ENCODE assay signal across 22 cellular contexts in genomic region chr2:233107011-233107410, GRCh38. TPM values are rescaled to one million over a fixed set of nuclear protein-coding genes. Genes with fewer than 3 reads are reported as not detected.
A peak's percentile ranks its signal among the peaks of the same experiment; 100 is the strongest.
DNase-seq lines count a peak whose midpoint lies in the region; ATAC-seq, FAIRE-seq and TF ChIP-seq lines count a peak whose summit lies in the region.
"Had no signal": no experiment of that assay in that cellular context is flagged by ENCODE, and none has a peak within 500 bp of the region (broad histone marks: within the 10 kb centered on the region; RNA-seq: fewer than 3 reads in every experiment).

No MANE protein-coding gene starts in this region.

- peaks cover 81% of the 10 kb centered on the region for H3K79me2 ChIP-seq in GM12878 (ENCODE audit: control insufficient read depth, insufficient read depth, low read length)

- FAIRE-seq in GM12878 (lab: Jason Lieb, UNC) = no peak
- no peak for FAIRE-seq in small intestine (lab: Jason Lieb, UNC)

- DNase-seq in CD14-positive monocyte (ENCODE audit: low spot score) (no peak), GM12878 (ENCODE audit: low read depth, low spot score) (no peak), neural crest cell (ENCODE audit: low read depth, low spot score) (no peak), amniotic stem cell (lab: John Stamatoyannopoulos, UW) (no peak), small intestine (no peak), esophagus muscularis mucosa (ENCODE audit: extremely low spot score) (no peak)
- no peak for DNase-seq in CD4-positive, alpha-beta memory T cell
- DNase-seq: activated naive CD4-positive, alpha-beta T cell treated with anti-CD3 and anti-CD28 coated beads, Interleukin-2, amount 50 U/mL, for 16 hours; central memory CD4-positive, alpha-beta T cell; DMS 273 treated with DMSO at 0.1 percent for 48 hours; EL; GOT3; HFFc6; left ventricle myocardium inferior; NCI-H1417; NCI-H2081; NCI-H2227 treated with DMSO at 0.1 percent for 48 hours; SJCRH30; stimulated activated CD4-positive, alpha-beta T cell treated with anti-CD3 and anti-CD28 coated beads, Interleukin-2, amount 100 ng/mL, for 24 hours had no signal

- H3K9me3 Mint-ChIP-seq in CD14-positive monocyte (peaks cover 0 to 7% (median 3%) of the 10 kb centered on the region in 7 donors), neural crest cell (no peaks in the 10 kb centered on the region)
- H3K9me3 Mint-ChIP-seq in CD4-positive, alpha-beta memory T cell = no peaks in the 10 kb centered on the region

- TF ChIP-seq RAD21 in GM12878 (IDR thresholded peaks at IDR 0.05; ENCODE audit: insufficient read depth, low read depth, low read length) = no peak

- H3K9ac ChIP-seq in GM12878 (ENCODE audit: control insufficient read depth, insufficient read depth, low read length) = no peak overlapping the region
- H3K9ac ChIP-seq: KMS-11 had no signal

- peaks cover 2% of the 10 kb centered on the region; the same call in 1 of the 2 replicates for H4K20me1 ChIP-seq in GM12878 (ENCODE audit: control insufficient read depth, insufficient read depth)

- TF ChIP-seq EP300 in GM12878 (IDR thresholded peaks at IDR 0.05; ENCODE audit: borderline replicate concordance in 1 of 2, control insufficient read depth in 1 of 2, low read depth in 2 of 2, low read length in 2 of 2) (no peak), esophagus muscularis mucosa (IDR thresholded peaks at IDR 0.05) (no peak)

- no peak for ATAC-seq in GM12878

- no TSS peak for BruUV-seq in GM12878 (replicated peaks; lab: Mats Ljungman, UMichigan)

- H3K4me3 ChIP-seq in CD4-positive, alpha-beta memory T cell (ENCODE audit: low read length in 2 of 2) = no peak overlapping the region
- H3K4me3 ChIP-seq in GM12878 (no peak overlapping the region), small intestine (ENCODE audit: low read depth in 1 of 2, low read length in 2 of 2) (no peak overlapping the region), esophagus muscularis mucosa (no peak overlapping the region)
- H3K4me3 ChIP-seq: left ventricle myocardium inferior, SJCRH30, skin epidermis had no signal

- H3K4me3 Mint-ChIP-seq in CD14-positive monocyte (no peak overlapping the region), neural crest cell (no peak overlapping the region)
- peak overlapping the region in 2 of 8 donors; percentile 53 to 66 for H3K4me3 Mint-ChIP-seq in CD4-positive, alpha-beta memory T cell
- H3K4me3 Mint-ChIP-seq: HFFc6 had no signal

- H2AFZ ChIP-seq in GM12878 (ENCODE audit: control insufficient read depth, low read depth, low read length) = no peak overlapping the region

- no peak overlapping the region for H3K27ac ChIP-seq in CD4-positive, alpha-beta memory T cell (ENCODE audit: low read depth, low read length)
- H3K27ac ChIP-seq in GM12878 (ENCODE audit: control insufficient read depth, insufficient read depth) (peak overlapping the region; percentile 32; the same call in 1 of the 2 replicates), small intestine (ENCODE audit: low read depth in 1 of 2, low read length in 1 of 2) (no peak overlapping the region), esophagus muscularis mucosa (replicated peaks in 1 of 4) (no peak overlapping the region)
- H3K27ac ChIP-seq: C4-2B, KMS-11, left ventricle myocardium inferior, SJCRH30 had no signal

- H3K4me1 Mint-ChIP-seq in CD14-positive monocyte = peaks cover 38% of the 10 kb centered on the region
- H3K4me1 Mint-ChIP-seq in CD4-positive, alpha-beta memory T cell = peaks cover 53 to 87% (median 68%) of the 10 kb centered on the region in 4 donors
- peaks cover 4% of the 10 kb centered on the region for H3K4me1 Mint-ChIP-seq in neural crest cell

- H3K27ac Mint-ChIP-seq in CD14-positive monocyte (peak overlapping the region in 6 of 7 donors; percentile 34 to 91 (median 70)), neural crest cell (ENCODE audit: unreplicated experiment) (peak overlapping the region; percentile 15)
- H3K27ac Mint-ChIP-seq in CD4-positive, alpha-beta memory T cell = peak overlapping the region; percentile 32 to 89 (median 77)
- H3K27ac Mint-ChIP-seq: HFFc6 had no signal

- POLR2A ChIA-PET in CD4-positive, alpha-beta memory T cell (lab: Charles Lee; ENCODE audit: partially characterized antibody) = interaction anchor here (0.8 to 1.4 kb wide), 3 partner anchors 31 to 161 kb away, joined by 3 to 4 read pairs (median 3); no protein-coding TSS in a partner anchor
- POLR2A ChIA-PET in GM12878 (lab: Charles Lee) = interaction anchor here (0.5 to 4.9 kb wide), 10 partner anchors 10 to 1429 kb away, joined by 3 to 27 read pairs (median 4); no protein-coding TSS in a partner anchor

- no peak overlapping the region for H3K4me2 ChIP-seq in GM12878 (ENCODE audit: control insufficient read depth, insufficient read depth)
- H3K4me2 ChIP-seq: KMS-11 had no signal

- in situ Hi-C loops in GM12878 (cut with MboI) = no loop called here

- no peak for TF ChIP-seq CTCF in CD14-positive monocyte (IDR thresholded peaks at IDR 0.05)
- no peak for TF ChIP-seq CTCF in GM12878 (IDR thresholded peaks at IDR 0.05 in 2 of 3, conservative IDR thresholded peaks at IDR 0.05 in 1 of 3; ENCODE audit: control insufficient read depth in 2 of 3, extremely low read depth in 1 of 3, insufficient read depth in 1 of 3, low read depth in 3 of 3, low read length in 3 of 3)
- TF ChIP-seq CTCF in neural crest cell (conservative IDR thresholded peaks at IDR 0.05) = no peak
- no peak for TF ChIP-seq CTCF in esophagus muscularis mucosa (IDR thresholded peaks at IDR 0.05)

- peaks cover 64% of the 10 kb centered on the region for H3K4me1 ChIP-seq in CD4-positive, alpha-beta memory T cell (ENCODE audit: insufficient read depth, low read length)
- H3K4me1 ChIP-seq in GM12878 (ENCODE audit: control insufficient read depth, insufficient read depth, low read length) = peaks cover 38% of the 10 kb centered on the region
- H3K4me1 ChIP-seq in small intestine (ENCODE audit: control insufficient read depth in 2 of 2, insufficient read depth in 1 of 2, low read depth in 1 of 2, low read length in 1 of 2) = no peaks in the 10 kb centered on the region
- no peaks in the 10 kb centered on the region for H3K4me1 ChIP-seq in esophagus muscularis mucosa
- H3K4me1 ChIP-seq: left ventricle myocardium inferior, SJCRH30 had no signal

- WGBS in GM12878 (ENCODE audit: insufficient coverage, insufficient replicate concordance, low lambda C conversion rate, missing lambda C conversion rate) = 0% methylated on average over 1 of the region's 1 CpG
- WGBS in small intestine, 3 donors = 88 to 95% (median 90%) methylated on average over 1 of the region's 1 CpG
- 100% methylated on average over 1 of the region's 1 CpG for WGBS in esophagus muscularis mucosa

- H3K36me3 Mint-ChIP-seq in CD14-positive monocyte (peaks cover 34 to 52% of the 10 kb centered on the region in 2 donors), neural crest cell (ENCODE audit: low read depth) (no peaks in the 10 kb centered on the region)
- H3K36me3 Mint-ChIP-seq in CD4-positive, alpha-beta memory T cell = peaks cover 19 to 35% of the 10 kb centered on the region in 2 donors

- no peaks in the 10 kb centered on the region for H3K27me3 Mint-ChIP-seq in CD14-positive monocyte (ENCODE audit: low read depth in 3 of 3)
- no peaks in the 10 kb centered on the region for H3K27me3 Mint-ChIP-seq in CD4-positive, alpha-beta memory T cell
- peaks cover 12% of the 10 kb centered on the region for H3K27me3 Mint-ChIP-seq in neural crest cell (ENCODE audit: low read depth)

- RAD21 ChIA-PET in GM12878 (lab: Charles Lee; ENCODE audit: unreplicated experiment) = interaction anchor here (1.0 to 15.2 kb wide), 6 partner anchors 17 to 149 kb away, joined by 3 to 160 read pairs (median 4); partner anchors contain the start of gene INPP5D

- H3K9me3 ChIP-seq in CD4-positive, alpha-beta memory T cell (ENCODE audit: control insufficient read depth in 1 of 2, low read length in 2 of 2) = no peaks in the 10 kb centered on the region
- no peaks in the 10 kb centered on the region; the same call in 2 of the 3 replicates for H3K9me3 ChIP-seq in GM12878 (replicated peaks; ENCODE audit: control insufficient read depth, insufficient read depth, low read length)
- no peaks in the 10 kb centered on the region for H3K9me3 ChIP-seq in small intestine (ENCODE audit: control insufficient read depth, low read depth)
- no peaks in the 10 kb centered on the region for H3K9me3 ChIP-seq in esophagus muscularis mucosa
- H3K9me3 ChIP-seq: left ventricle myocardium inferior, SJCRH30 had no signal

- H3K36me3 ChIP-seq in CD4-positive, alpha-beta memory T cell (ENCODE audit: insufficient read depth, low read length) = no peaks in the 10 kb centered on the region
- H3K36me3 ChIP-seq in GM12878 (ENCODE audit: control insufficient read depth in 2 of 2, insufficient read depth in 2 of 2, low read length in 1 of 2) (peaks cover 25 to 26% of the 10 kb centered on the region in 2 experiments), small intestine (ENCODE audit: control insufficient read depth in 2 of 2, insufficient read depth in 2 of 2, low read length in 2 of 2) (no peaks in the 10 kb centered on the region), esophagus muscularis mucosa (no peaks in the 10 kb centered on the region)
- H3K36me3 ChIP-seq: left ventricle myocardium inferior, SJCRH30 had no signal

- TF ChIP-seq POLR2A in GM12878 (IDR thresholded peaks at IDR 0.05; ENCODE audit: low read depth, low read length) (no peak), esophagus muscularis mucosa (IDR thresholded peaks at IDR 0.05; ENCODE audit: low read depth) (no peak)

- H3K27me3 ChIP-seq in CD4-positive, alpha-beta memory T cell (ENCODE audit: insufficient read depth, low read length) = no peaks in the 10 kb centered on the region
- no peaks in the 10 kb centered on the region for H3K27me3 ChIP-seq in GM12878 (replicated peaks in 1 of 2; ENCODE audit: control insufficient read depth in 2 of 2, insufficient read depth in 2 of 2, low read length in 1 of 2)
- H3K27me3 ChIP-seq in small intestine (ENCODE audit: control insufficient read depth in 2 of 2, insufficient read depth in 2 of 2, low read length in 2 of 2) = no peaks in the 10 kb centered on the region
- peaks cover 0 to 19% (median 0%) of the 10 kb centered on the region in 4 donors for H3K27me3 ChIP-seq in esophagus muscularis mucosa
- H3K27me3 ChIP-seq: SJCRH30 had no signal

- CTCF ChIA-PET in CD4-positive, alpha-beta memory T cell (lab: Charles Lee; ENCODE audit: partially characterized antibody) = interaction anchor here (1.3 to 3.7 kb wide), 3 partner anchors 26 to 57 kb away, joined by 3 to 24 read pairs (median 3); no protein-coding TSS in a partner anchor
- CTCF ChIA-PET in GM12878 (lab: Yijun Ruan, JAX) = interaction anchor here (0.6 to 3.2 kb wide), 6 partner anchors 10 to 144 kb away, joined by 3 to 12 read pairs (median 3); partner anchors contain the start of genes ATG16L1 and INPP5D

- intact Hi-C loops in CD14-positive monocyte (cut with micrococcal nuclease) (no loop called here), GM12878 (cut with micrococcal nuclease; ENCODE audit: unreplicated experiment) (no loop called here), esophagus muscularis mucosa (cut with DNase I) (no loop called here)
- intact Hi-C loops in CD4-positive, alpha-beta memory T cell (cut with micrococcal nuclease) = no loop called here

- SMC1A ChIA-PET in GM12878 (lab: Charles Lee; ENCODE audit: uncharacterized antibody, unreplicated experiment) = interaction anchor here (0.7 to 4.5 kb wide), 7 partner anchors 10 to 46 kb away, joined by 3 to 24 read pairs (median 4); no protein-coding TSS in a partner anchor

RNA-seq across cellular contexts. Expression of gene INPP5D, which starts 46.9 kb away (rescaled TPM):
- polyA plus RNA-seq in CD14-positive monocyte (10 to 100 TPM; 30.6 to 54.8 TPM), GM12878 (2011; rRNA removed) (24.3 and 43.0 TPM in 2 replicates), GM12878 (2014; fragmentation: Illumina TruSeq; extraction: Trizol) (78.1 and 101 TPM in 2 replicates), GM12878 (2014; fragmentation: Nextera tagmentation; extraction: Ambion mirVana) (10 to 100 TPM; 11.8 to 19.4 TPM), GM12878 (2014; rRNA removed) (88.1 and 102 TPM in 2 replicates), GM12878 (2016; fragmentation: Nextera tagmentation; extraction: Ambion mirVana) (100 to 1,000 TPM; 101 to 104 TPM), small intestine (1 to 10 TPM; 4.7 to 7.9 (median 5.9) TPM)
- total RNA-seq in CD4-positive, alpha-beta memory T cell = 100 to 1,000 TPM; 117 to 127 TPM
- 100 to 1,000 TPM in 1 of 2 donors, 10 to 100 TPM in 1; 29.6 to 125 TPM for polyA plus RNA-seq in CD4-positive, alpha-beta memory T cell
- total RNA-seq in GM12878 (2013; cell fraction: nucleolus; rRNA removed) = 345 and 366 TPM in 2 replicates
- total RNA-seq in GM12878 (2014; rRNA removed) (66.2 and 89.5 TPM in 2 replicates), GM12878 (2014; rRNA removed; fragmentation: Illumina TruSeq; extraction: Trizol) (64.9 and 74.6 TPM in 2 replicates), GM12878 (2021) (126 and 139 TPM in 2 replicates), neural crest cell (0.28 and 0.30 TPM in 2 replicates), esophagus muscularis mucosa (10 to 100 TPM in 3 of 4 donors, 1 to 10 TPM in 1; 8.0 to 12.5 (median 11.9) TPM)
- 51.0 TPM for polyA plus RNA-seq in GM12878 (2011; ENCODE audit: low read depth)
- polyA plus RNA-seq in GM12878 (2011; cell fraction: cytosol; rRNA removed) = 39.4 and 45.6 TPM in 2 replicates
- polyA plus RNA-seq in GM12878 (2011; cell fraction: nucleus; rRNA removed) = 143 and 184 TPM in 2 replicates
- 79.5 and 83.6 TPM in 2 replicates for polyA plus RNA-seq in GM12878 (2012)
- 142 and 157 TPM in 2 replicates for polyA minus RNA-seq in GM12878 (2011; rRNA and poly(A)+ RNA removed)
- polyA minus RNA-seq in GM12878 (2011; cell fraction: cytosol; rRNA and poly(A)+ RNA removed) = 40.2 and 55.8 TPM in 2 replicates
- polyA minus RNA-seq in GM12878 (2011; cell fraction: nucleus; rRNA and poly(A)+ RNA removed) = 114 and 175 TPM in 2 replicates

Comparison
In these comparisons a context has a peak if more than half of its experiments do, and no peak if none do; other contexts are left out.
1. H3K27ac Mint-ChIP-seq: peak in every context shown above with its lines; median percentile 77 in CD4-positive, alpha-beta memory T cell; 70 in CD14-positive monocyte; 15 in neural crest cell.